ENCODE assay signal across 1 cellular context in the genomic region with DNA sequence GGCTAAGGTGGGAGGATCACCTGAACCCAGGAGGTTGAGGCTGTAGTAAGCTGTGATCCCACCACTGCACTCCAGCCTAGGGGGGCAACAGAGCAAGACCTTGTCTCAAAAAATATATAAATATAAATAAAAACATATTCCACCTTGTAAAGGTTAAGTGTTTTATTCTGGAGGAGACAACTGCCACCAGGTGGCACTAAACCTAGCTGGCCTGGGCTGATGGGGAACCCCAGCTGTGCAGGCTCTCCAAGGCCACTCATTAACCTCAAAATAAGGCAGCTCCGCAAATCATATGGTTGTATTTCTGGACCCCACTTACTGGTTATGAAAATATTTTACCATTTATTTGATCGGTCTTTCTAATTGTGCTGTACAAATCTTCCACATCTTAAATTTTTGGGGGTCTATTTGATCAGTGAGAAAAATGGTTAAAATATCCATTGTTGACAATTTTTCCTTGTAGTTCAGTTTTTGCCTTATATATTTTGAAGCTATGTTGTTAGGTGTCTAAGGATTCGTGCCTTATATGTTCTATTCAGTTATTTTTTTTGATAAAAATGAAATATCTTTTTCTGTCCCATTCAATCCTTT.
TF ChIP-seq lines count a peak whose summit lies in the region.

No MANE protein-coding gene starts in this region.

TF ChIP-seq in GM12878, 131 proteins besides CTCF, POLR2A, EP300 and RAD21:
- TF ChIP-seq SMC3 (IDR thresholded peaks at IDR 0.05; ENCODE audit: borderline replicate concordance, low read length) (peak; percentile 92), POLR2AphosphoS5 (IDR thresholded peaks at IDR 0.05; ENCODE audit: low read length) (no peak), MTA2 (IDR thresholded peaks at IDR 0.05; ENCODE audit: low read depth) (no peak), RFX5 (IDR thresholded peaks at IDR 0.05; ENCODE audit: low read depth, low read length) (no peak), ZNF687 (IDR thresholded peaks at IDR 0.05) (no peak), RUNX3 (IDR thresholded peaks at IDR 0.05; ENCODE audit: low read length) (peak; percentile 63), TCF12 (IDR thresholded peaks at IDR 0.05; ENCODE audit: low read depth, low read length) (peak; percentile 58; the same call in 1 of the 2 replicates), YY1 (IDR thresholded peaks at IDR 0.05; ENCODE audit: low read depth, low read length) (peak; percentile 66), ZBTB40 (IDR thresholded peaks at IDR 0.05; ENCODE audit: borderline replicate concordance) (no peak), RELB (IDR thresholded peaks at IDR 0.05; ENCODE audit: low read depth) (no peak), TCF3 (IDR thresholded peaks at IDR 0.05; ENCODE audit: borderline replicate concordance, insufficient read depth, low read depth, low read length) (peak; percentile 62; the same call in 1 of the 2 replicates)
- TF ChIP-seq, protein P1, sequence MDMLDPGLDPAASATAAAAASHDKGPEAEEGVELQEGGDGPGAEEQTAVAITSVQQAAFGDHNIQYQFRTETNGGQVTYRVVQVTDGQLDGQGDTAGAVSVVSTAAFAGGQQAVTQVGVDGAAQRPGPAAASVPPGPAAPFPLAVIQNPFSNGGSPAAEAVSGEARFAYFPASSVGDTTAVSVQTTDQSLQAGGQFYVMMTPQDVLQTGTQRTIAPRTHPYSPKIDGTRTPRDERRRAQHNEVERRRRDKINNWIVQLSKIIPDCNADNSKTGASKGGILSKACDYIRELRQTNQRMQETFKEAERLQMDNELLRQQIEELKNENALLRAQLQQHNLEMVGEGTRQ (IDR thresholded peaks at IDR 0.05; ENCODE audit: borderline replicate concordance, low read depth, low read length), result no peak
- TF ChIP-seq, protein P2, sequence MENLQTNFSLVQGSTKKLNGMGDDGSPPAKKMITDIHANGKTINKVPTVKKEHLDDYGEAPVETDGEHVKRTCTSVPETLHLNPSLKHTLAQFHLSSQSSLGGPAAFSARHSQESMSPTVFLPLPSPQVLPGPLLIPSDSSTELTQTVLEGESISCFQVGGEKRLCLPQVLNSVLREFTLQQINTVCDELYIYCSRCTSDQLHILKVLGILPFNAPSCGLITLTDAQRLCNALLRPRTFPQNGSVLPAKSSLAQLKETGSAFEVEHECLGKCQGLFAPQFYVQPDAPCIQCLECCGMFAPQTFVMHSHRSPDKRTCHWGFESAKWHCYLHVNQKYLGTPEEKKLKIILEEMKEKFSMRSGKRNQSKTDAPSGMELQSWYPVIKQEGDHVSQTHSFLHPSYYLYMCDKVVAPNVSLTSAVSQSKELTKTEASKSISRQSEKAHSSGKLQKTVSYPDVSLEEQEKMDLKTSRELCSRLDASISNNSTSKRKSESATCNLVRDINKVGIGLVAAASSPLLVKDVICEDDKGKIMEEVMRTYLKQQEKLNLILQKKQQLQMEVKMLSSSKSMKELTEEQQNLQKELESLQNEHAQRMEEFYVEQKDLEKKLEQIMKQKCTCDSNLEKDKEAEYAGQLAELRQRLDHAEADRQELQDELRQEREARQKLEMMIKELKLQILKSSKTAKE (IDR thresholded peaks at IDR 0.05; ENCODE audit: low read depth, poor library complexity, severe bottlenecking), result peak; percentile 26
